ENCODE assay signal across 8 cellular contexts in the genomic region with DNA sequence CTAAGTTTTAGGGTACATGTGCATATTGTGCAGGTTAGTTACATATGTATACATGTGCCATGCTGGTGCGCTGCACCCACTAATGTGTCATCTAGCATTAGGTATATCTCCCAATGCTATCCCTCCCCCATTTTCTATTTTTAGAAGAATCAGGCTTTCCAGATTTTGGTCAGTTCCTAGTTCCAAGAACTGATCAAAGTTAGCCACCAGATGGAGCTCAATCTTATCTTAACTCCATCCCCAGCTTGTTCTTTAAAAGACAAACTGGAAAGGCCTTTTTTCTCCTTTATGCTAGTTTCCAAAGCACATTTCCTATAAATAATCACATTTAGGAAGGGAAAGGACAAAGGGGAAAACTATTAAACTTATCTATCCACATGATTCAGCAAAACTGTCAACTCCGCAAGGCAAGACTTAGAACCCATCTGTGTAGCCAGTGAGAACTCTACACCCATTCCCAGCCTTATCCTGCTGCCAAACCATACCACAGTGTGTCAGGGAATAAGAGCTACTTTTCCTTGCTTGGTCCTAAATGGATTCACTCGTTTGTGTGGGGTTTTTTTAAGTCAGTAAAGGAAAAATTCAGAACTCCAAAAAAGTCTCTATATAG. TPM values are rescaled to one million over a fixed set of nuclear protein-coding genes. Genes with fewer than 3 reads are reported as not detected.
A peak's percentile ranks its signal among the peaks of the same experiment; 100 is the strongest.
DNase-seq lines count a peak whose midpoint lies in the region; ATAC-seq and TF ChIP-seq lines count a peak whose summit lies in the region.

No MANE protein-coding gene starts in this region.

- H3K27ac ChIP-seq in left lung, result no peak overlapping the region

- intact Hi-C loops in Caco-2 (cut with micrococcal nuclease; ENCODE audit: unreplicated experiment) (loop anchor here (1.0 kb wide), 3 partner anchors 24 to 103 kb away; no protein-coding TSS in a partner anchor), left lung (cut with DNase I) (no loop called here)

- H3K4me3 ChIP-seq in Caco-2 (ENCODE audit: low read depth, low read length), result no peak overlapping the region
- H3K4me3 ChIP-seq in astrocyte of the cerebellum (ENCODE audit: low read depth, low read length), result no peak overlapping the region
- H3K4me3 ChIP-seq in left lung, result no peak overlapping the region

- H3K27ac Mint-ChIP-seq in Caco-2 (ENCODE audit: unreplicated experiment), result no peak overlapping the region
- no peak overlapping the region for H3K27ac Mint-ChIP-seq in stimulated activated effector memory CD8-positive, alpha-beta T cell treated with anti-CD3 and anti-CD28 coated beads, Interleukin-12 subunit alpha, Interleukin-12 subunit beta, amount 100 ng/mL, for 72 hours
- no peak overlapping the region for H3K27ac Mint-ChIP-seq in glutamatergic neuron (ENCODE audit: unreplicated experiment)

- H3K4me1 ChIP-seq in Caco-2 (peaks cover 23% of the 10 kb centered on the region; the same call in 1 of the 2 replicates), left lung (no peaks in the 10 kb centered on the region)

- peaks cover 9% of the 10 kb centered on the region for H3K4me1 Mint-ChIP-seq in Caco-2 (ENCODE audit: low read depth, unreplicated experiment)
- no peaks in the 10 kb centered on the region for H3K4me1 Mint-ChIP-seq in stimulated activated effector memory CD8-positive, alpha-beta T cell treated with anti-CD3 and anti-CD28 coated beads, Interleukin-12 subunit alpha, Interleukin-12 subunit beta, amount 100 ng/mL, for 72 hours
- H3K4me1 Mint-ChIP-seq in glutamatergic neuron (ENCODE audit: low read depth, unreplicated experiment), result no peaks in the 10 kb centered on the region

- CTCF ChIA-PET in Caco-2 (lab: Charles Lee), result interaction anchor here (0.6 to 1.8 kb wide), 7 partner anchors 10 to 108 kb away, joined by 3 to 60 read pairs (median 4); no protein-coding TSS in a partner anchor

- H3K9me3 ChIP-seq in Caco-2 (no peaks in the 10 kb centered on the region), left lung (no peaks in the 10 kb centered on the region)

- H3K27me3 Mint-ChIP-seq in Caco-2 (ENCODE audit: insufficient read depth, unreplicated experiment) (no peaks in the 10 kb centered on the region), glutamatergic neuron (ENCODE audit: unreplicated experiment) (no peaks in the 10 kb centered on the region)

- DNase-seq in Caco-2, result peak in 1 of 2 experiments; percentile 42
- peak; percentile 78 for DNase-seq in HuH-7 (ENCODE audit: low spot score)
- DNase-seq in astrocyte of the cerebellum (ENCODE audit: low read depth), result peak; percentile 48
- no peak for DNase-seq in left lung
- DNase-seq in stimulated activated effector memory CD8-positive, alpha-beta T cell treated with anti-CD3 and anti-CD28 coated beads, Interleukin-12 subunit alpha, Interleukin-12 subunit beta, amount 100 ng/mL, for 72 hours (ENCODE audit: low spot score in 2 of 2), result no peak
- no peak for DNase-seq in glutamatergic neuron
- no peak for DNase-seq in activated effector memory CD4-positive, alpha-beta T cell treated with anti-CD3 and anti-CD28 coated beads, Interleukin-2, amount 50 U/mL, for 16 hours

- POLR2A ChIA-PET in Caco-2 (lab: Charles Lee), result interaction anchor here (0.7 to 1.3 kb wide), 3 partner anchors 24 to 169 kb away, joined by 3 read pairs; no protein-coding TSS in a partner anchor

- H3K36me3 ChIP-seq in Caco-2 (ENCODE audit: control insufficient read depth, insufficient read depth, low read length) (no peaks in the 10 kb centered on the region), left lung (no peaks in the 10 kb centered on the region)

- TF ChIP-seq CTCF in Caco-2 (IDR thresholded peaks at IDR 0.05; ENCODE audit: insufficient read depth in 1 of 2, low read depth in 1 of 2, low read length in 1 of 2, severe bottlenecking in 1 of 2, unreplicated experiment in 1 of 2) (peak; percentile 19 to 56), astrocyte of the cerebellum (IDR thresholded peaks at IDR 0.05; ENCODE audit: low read depth, low read length, missing control alignments) (peak; percentile 52), left lung (IDR thresholded peaks at IDR 0.05) (no peak), glutamatergic neuron (IDR thresholded peaks at IDR 0.05; ENCODE audit: partially characterized antibody, unreplicated experiment) (no peak)

- H3K27me3 ChIP-seq in Caco-2 (replicated peaks; ENCODE audit: control insufficient read depth, insufficient read depth, low read length) (no peaks in the 10 kb centered on the region), left lung (no peaks in the 10 kb centered on the region)

- no TSS peak for BruUV-seq in Caco-2 (replicated peaks; lab: Mats Ljungman, UMichigan)

- H3K36me3 Mint-ChIP-seq in Caco-2 (ENCODE audit: insufficient read depth, unreplicated experiment) (peaks cover 16% of the 10 kb centered on the region), glutamatergic neuron (ENCODE audit: unreplicated experiment) (no peaks in the 10 kb centered on the region)
- peaks cover 23% of the 10 kb centered on the region for H3K36me3 Mint-ChIP-seq in stimulated activated effector memory CD8-positive, alpha-beta T cell treated with anti-CD3 and anti-CD28 coated beads, Interleukin-12 subunit alpha, Interleukin-12 subunit beta, amount 100 ng/mL, for 72 hours

- in situ Hi-C loops in astrocyte of the cerebellum (cut with HindIII; ENCODE audit: low sequenced_read_pairs), result no loop called here

- peak; percentile 40 for ATAC-seq in left lung
- no peak for ATAC-seq in stimulated activated effector memory CD8-positive, alpha-beta T cell treated with anti-CD3 and anti-CD28 coated beads, Interleukin-12 subunit alpha, Interleukin-12 subunit beta, amount 100 ng/mL, for 72 hours
- ATAC-seq in GM21737 (IDR thresholded peaks at IDR 0.05; ENCODE audit: unreplicated experiment), result no peak

- H3K9me3 Mint-ChIP-seq in Caco-2 (ENCODE audit: unreplicated experiment) (no peaks in the 10 kb centered on the region), glutamatergic neuron (ENCODE audit: unreplicated experiment) (no peaks in the 10 kb centered on the region)
- H3K9me3 Mint-ChIP-seq in stimulated activated effector memory CD8-positive, alpha-beta T cell treated with anti-CD3 and anti-CD28 coated beads, Interleukin-12 subunit alpha, Interleukin-12 subunit beta, amount 100 ng/mL, for 72 hours, result no peaks in the 10 kb centered on the region

- H3K4me3 Mint-ChIP-seq in Caco-2 (ENCODE audit: unreplicated experiment) (no peak overlapping the region), glutamatergic neuron (ENCODE audit: unreplicated experiment) (no peak overlapping the region)
- H3K4me3 Mint-ChIP-seq in stimulated activated effector memory CD8-positive, alpha-beta T cell treated with anti-CD3 and anti-CD28 coated beads, Interleukin-12 subunit alpha, Interleukin-12 subunit beta, amount 100 ng/mL, for 72 hours, result no peak overlapping the region

RNA-seq across cellular contexts. Expression of a gene that starts 22.8 kb away (rescaled TPM):
- total RNA-seq in Caco-2 (2022) (8.1 and 8.6 TPM in 2 replicates), left lung (1 to 10 TPM; 1.9 to 2.4 TPM), glutamatergic neuron (ENCODE audit: unreplicated experiment) (5.8 TPM)

Comparison
In these comparisons a context has a peak if more than half of its experiments do, and no peak if none do; other contexts are left out.
1. DNase-seq: peak in HuH-7 (single experiment) and astrocyte of the cerebellum (single experiment); none in left lung (0 of 2), stimulated activated effector memory CD8-positive, alpha-beta T cell treated with anti-CD3 and anti-CD28 coated beads, Interleukin-12 subunit alpha, Interleukin-12 subunit beta, amount 100 ng/mL, for 72 hours (0 of 2), glutamatergic neuron (single experiment) and activated effector memory CD4-positive, alpha-beta T cell treated with anti-CD3 and anti-CD28 coated beads, Interleukin-2, amount 50 U/mL, for 16 hours (single experiment).
2. CTCF ChIP-seq: peak in Caco-2 (2 of 2) and astrocyte of the cerebellum (single experiment); none in left lung (0 of 2) and glutamatergic neuron (single experiment).